10 cellular contexts compared by ENCODE assay signal in the genomic region with DNA sequence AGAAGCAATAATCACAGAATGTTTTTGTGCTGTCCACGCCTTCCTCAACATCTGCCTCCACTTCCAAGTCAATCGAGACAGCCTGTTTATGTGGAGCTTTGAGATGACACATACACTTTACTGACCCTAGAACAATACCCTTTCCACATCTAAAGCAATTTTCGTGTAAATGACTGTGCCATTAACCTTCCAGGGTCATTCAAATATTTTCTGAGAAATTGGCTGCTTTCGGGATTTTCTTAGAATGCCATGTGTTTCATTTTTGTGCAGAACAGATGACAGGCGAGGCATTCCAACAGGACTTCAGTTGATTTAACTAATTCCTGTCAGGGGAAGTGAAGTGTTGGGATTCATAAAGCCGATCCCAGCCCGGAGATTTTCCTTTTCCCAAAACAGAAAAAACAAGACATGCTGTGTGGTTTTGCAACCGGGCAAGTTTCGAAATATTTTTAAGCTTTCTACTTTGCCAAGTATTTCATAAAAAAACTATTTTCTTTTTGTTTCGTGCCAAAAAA.
DNase-seq lines count a peak whose midpoint lies in the region; ATAC-seq and TF ChIP-seq lines count a peak whose summit lies in the region.
"Had no signal": no experiment of that assay in that cellular context is flagged by ENCODE, and none has a peak within 500 bp of the region (broad histone marks: within the 10 kb centered on the region; RNA-seq: fewer than 3 reads in every experiment).

No MANE protein-coding gene starts in this region.

- no peak overlapping the region for H2BK15ac ChIP-seq in mesenchymal stem cell (ENCODE audit: low read depth, poor library complexity, severe bottlenecking)

- H4K91ac ChIP-seq in mesenchymal stem cell (ENCODE audit: low read length): no peak overlapping the region

- H3K36me3 ChIP-seq in mesenchymal stem cell (ENCODE audit: control insufficient read depth in 1 of 2, insufficient read depth in 2 of 2, low read depth in 1 of 2, low read length in 2 of 2) (no peaks in the 10 kb centered on the region), transverse colon (no peaks in the 10 kb centered on the region)
- H3K36me3 ChIP-seq: MG63 had no signal

- in situ Hi-C loops in transverse colon (cut with MboI; ENCODE audit: low pct_ligation_motif_present in 1 of 4, low pct_unique_long_range_greater_than_20kb in 1 of 4, low sequenced_read_pairs in 3 of 4): no loop called here

- H3K9me3 Mint-ChIP-seq in WTC11: peaks cover 7% of the 10 kb centered on the region

- H3K4me1 ChIP-seq in mesenchymal stem cell (ENCODE audit: control insufficient read depth, insufficient read depth, low read depth, low read length) (peaks cover 12% of the 10 kb centered on the region), transverse colon (peaks cover 0 to 30% (median 2%) of the 10 kb centered on the region in 4 donors)

- TF ChIP-seq POLR2A in transverse colon (IDR thresholded peaks at IDR 0.05): no peak

- CTCF ChIA-PET in WTC11 (lab: Charles Lee): no interaction called here

- H3K4me3 Mint-ChIP-seq in WTC11: no peak overlapping the region
- H3K4me3 Mint-ChIP-seq: naive B cell had no signal

- no peak overlapping the region for H2BK12ac ChIP-seq in mesenchymal stem cell (ENCODE audit: low read length in 2 of 2)

- no peak overlapping the region for H2BK5ac ChIP-seq in mesenchymal stem cell (ENCODE audit: low read depth, low read length, poor library complexity, severe bottlenecking)

- no peak for TF ChIP-seq EP300 in transverse colon (IDR thresholded peaks at IDR 0.05; ENCODE audit: low read depth)

- H3K4me2 ChIP-seq in mesenchymal stem cell (ENCODE audit: low read length, poor library complexity, severe bottlenecking): no peak overlapping the region

- 0 out of 2 replicates have a peak overlapping the region, but pooled peaks have one; percentile 22 for H3K27ac Mint-ChIP-seq in WTC11
- H3K27ac Mint-ChIP-seq: naive B cell had no signal

- no peak overlapping the region for H4K8ac ChIP-seq in mesenchymal stem cell (ENCODE audit: low read length)

- H3K4me1 Mint-ChIP-seq in WTC11: peaks cover 73% of the 10 kb centered on the region
- H3K4me1 Mint-ChIP-seq: naive B cell had no signal

- peak overlapping the region; percentile 74 for H3K9ac ChIP-seq in mesenchymal stem cell (ENCODE audit: low read length)

- no peak overlapping the region for H2BK120ac ChIP-seq in mesenchymal stem cell (ENCODE audit: low read depth, low read length)

- H3K79me1 ChIP-seq in mesenchymal stem cell (replicated peaks; ENCODE audit: low read length, poor library complexity, severe bottlenecking): peaks cover 6% of the 10 kb centered on the region

- H2AK5ac ChIP-seq in mesenchymal stem cell (ENCODE audit: low read length, severe bottlenecking): no peak overlapping the region

- intact Hi-C loops in transverse colon (cut with DNase I; ENCODE audit: low total_unique reads): no loop called here

- H3K9me3 ChIP-seq in mesenchymal stem cell (ENCODE audit: control insufficient read depth, low read length) (no peaks in the 10 kb centered on the region), transverse colon (no peaks in the 10 kb centered on the region)
- H3K9me3 ChIP-seq: MG63 had no signal

- peaks cover 9% of the 10 kb centered on the region for H3K36me3 Mint-ChIP-seq in WTC11
- H3K36me3 Mint-ChIP-seq: naive B cell had no signal

- H3K18ac ChIP-seq in mesenchymal stem cell (ENCODE audit: low read depth in 1 of 2, low read length in 2 of 2): no peak overlapping the region

- POLR2A ChIA-PET in WTC11 (lab: Charles Lee): no interaction called here

- no peak overlapping the region for H3K4ac ChIP-seq in mesenchymal stem cell (ENCODE audit: low read depth in 1 of 2, low read length in 2 of 2)

- H3K23ac ChIP-seq in mesenchymal stem cell (ENCODE audit: low read length in 2 of 2): no peak overlapping the region

- no peaks in the 10 kb centered on the region; the same call in 1 of the 2 replicates for H3K27me3 Mint-ChIP-seq in WTC11 (ENCODE audit: low read depth)

- H3K4me3 ChIP-seq in mesenchymal stem cell (ENCODE audit: insufficient read depth in 1 of 2, low read depth in 1 of 2, low read length in 2 of 2): peak overlapping the region in 1 of 2 experiments; percentile 66
- H3K4me3 ChIP-seq in transverse colon: no peak overlapping the region
- H3K4me3 ChIP-seq: MG63 had no signal

- H3K27me3 ChIP-seq in mesenchymal stem cell (ENCODE audit: control insufficient read depth in 1 of 2, insufficient read depth in 1 of 2, low read length in 2 of 2): no peaks in the 10 kb centered on the region
- H3K27me3 ChIP-seq in transverse colon: no peaks in the 10 kb centered on the region
- H3K27me3 ChIP-seq: MG63 had no signal

- H3K14ac ChIP-seq in mesenchymal stem cell (ENCODE audit: low read length in 2 of 2): no peak overlapping the region

- TF ChIP-seq CTCF in WTC11 (IDR thresholded peaks at IDR 0.05) (no peak), transverse colon (IDR thresholded peaks at IDR 0.05) (no peak)

- H3K27ac ChIP-seq in mesenchymal stem cell (ENCODE audit: low read length, poor library complexity, severe bottlenecking) (no peak overlapping the region), transverse colon (peak overlapping the region; percentile 67 to 84 (median 72))

- WGBS in mesenchymal stem cell: 62% methylated on average over 10 of the region's 10 CpGs
- 60 to 62% methylated on average over 8 to 10 of the region's 10 CpGs for WGBS in transverse colon (ENCODE audit: low coverage in 1 of 2), 2 donors

- no peak for DNase-seq in WTC11 (ENCODE audit: low spot score)
- DNase-seq in epidermal melanocyte (ENCODE audit: insufficient read length, low spot score): peak; percentile 38
- peak; percentile 28 for DNase-seq in mesenchymal stem cell
- DNase-seq in transverse colon: no peak
- no peak for DNase-seq in activated CD4-positive, alpha-beta T cell treated with anti-CD3 and anti-CD28 coated beads, Interleukin-2, amount 50 U/mL, for 4 hours
- no peak for DNase-seq in SKM-1 (lab: John Stamatoyannopoulos, UW; ENCODE audit: unreplicated experiment)
- DNase-seq: MG63, naive B cell had no signal

- no peak for ATAC-seq in WTC11
- ATAC-seq in esophagus mucosa: no peak
- no peak for ATAC-seq in GM21737 (IDR thresholded peaks at IDR 0.05; ENCODE audit: unreplicated experiment)

- H2AFZ ChIP-seq in mesenchymal stem cell (ENCODE audit: low read depth, low read length): no peak overlapping the region

TF ChIP-seq in WTC11, 78 proteins besides CTCF, POLR2A, EP300 and RAD21 (continues in another document):
- TF ChIP-seq, protein P1, sequence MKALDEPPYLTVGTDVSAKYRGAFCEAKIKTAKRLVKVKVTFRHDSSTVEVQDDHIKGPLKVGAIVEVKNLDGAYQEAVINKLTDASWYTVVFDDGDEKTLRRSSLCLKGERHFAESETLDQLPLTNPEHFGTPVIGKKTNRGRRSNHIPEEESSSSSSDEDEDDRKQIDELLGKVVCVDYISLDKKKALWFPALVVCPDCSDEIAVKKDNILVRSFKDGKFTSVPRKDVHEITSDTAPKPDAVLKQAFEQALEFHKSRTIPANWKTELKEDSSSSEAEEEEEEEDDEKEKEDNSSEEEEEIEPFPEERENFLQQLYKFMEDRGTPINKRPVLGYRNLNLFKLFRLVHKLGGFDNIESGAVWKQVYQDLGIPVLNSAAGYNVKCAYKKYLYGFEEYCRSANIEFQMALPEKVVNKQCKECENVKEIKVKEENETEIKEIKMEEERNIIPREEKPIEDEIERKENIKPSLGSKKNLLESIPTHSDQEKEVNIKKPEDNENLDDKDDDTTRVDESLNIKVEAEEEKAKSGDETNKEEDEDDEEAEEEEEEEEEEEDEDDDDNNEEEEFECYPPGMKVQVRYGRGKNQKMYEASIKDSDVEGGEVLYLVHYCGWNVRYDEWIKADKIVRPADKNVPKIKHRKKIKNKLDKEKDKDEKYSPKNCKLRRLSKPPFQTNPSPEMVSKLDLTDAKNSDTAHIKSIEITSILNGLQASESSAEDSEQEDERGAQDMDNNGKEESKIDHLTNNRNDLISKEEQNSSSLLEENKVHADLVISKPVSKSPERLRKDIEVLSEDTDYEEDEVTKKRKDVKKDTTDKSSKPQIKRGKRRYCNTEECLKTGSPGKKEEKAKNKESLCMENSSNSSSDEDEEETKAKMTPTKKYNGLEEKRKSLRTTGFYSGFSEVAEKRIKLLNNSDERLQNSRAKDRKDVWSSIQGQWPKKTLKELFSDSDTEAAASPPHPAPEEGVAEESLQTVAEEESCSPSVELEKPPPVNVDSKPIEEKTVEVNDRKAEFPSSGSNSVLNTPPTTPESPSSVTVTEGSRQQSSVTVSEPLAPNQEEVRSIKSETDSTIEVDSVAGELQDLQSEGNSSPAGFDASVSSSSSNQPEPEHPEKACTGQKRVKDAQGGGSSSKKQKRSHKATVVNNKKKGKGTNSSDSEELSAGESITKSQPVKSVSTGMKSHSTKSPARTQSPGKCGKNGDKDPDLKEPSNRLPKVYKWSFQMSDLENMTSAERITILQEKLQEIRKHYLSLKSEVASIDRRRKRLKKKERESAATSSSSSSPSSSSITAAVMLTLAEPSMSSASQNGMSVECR (CRISPR knock-in tag; IDR thresholded peaks at IDR 0.05; ENCODE audit: borderline replicate concordance): no peak
- TF ChIP-seq, protein P2, sequence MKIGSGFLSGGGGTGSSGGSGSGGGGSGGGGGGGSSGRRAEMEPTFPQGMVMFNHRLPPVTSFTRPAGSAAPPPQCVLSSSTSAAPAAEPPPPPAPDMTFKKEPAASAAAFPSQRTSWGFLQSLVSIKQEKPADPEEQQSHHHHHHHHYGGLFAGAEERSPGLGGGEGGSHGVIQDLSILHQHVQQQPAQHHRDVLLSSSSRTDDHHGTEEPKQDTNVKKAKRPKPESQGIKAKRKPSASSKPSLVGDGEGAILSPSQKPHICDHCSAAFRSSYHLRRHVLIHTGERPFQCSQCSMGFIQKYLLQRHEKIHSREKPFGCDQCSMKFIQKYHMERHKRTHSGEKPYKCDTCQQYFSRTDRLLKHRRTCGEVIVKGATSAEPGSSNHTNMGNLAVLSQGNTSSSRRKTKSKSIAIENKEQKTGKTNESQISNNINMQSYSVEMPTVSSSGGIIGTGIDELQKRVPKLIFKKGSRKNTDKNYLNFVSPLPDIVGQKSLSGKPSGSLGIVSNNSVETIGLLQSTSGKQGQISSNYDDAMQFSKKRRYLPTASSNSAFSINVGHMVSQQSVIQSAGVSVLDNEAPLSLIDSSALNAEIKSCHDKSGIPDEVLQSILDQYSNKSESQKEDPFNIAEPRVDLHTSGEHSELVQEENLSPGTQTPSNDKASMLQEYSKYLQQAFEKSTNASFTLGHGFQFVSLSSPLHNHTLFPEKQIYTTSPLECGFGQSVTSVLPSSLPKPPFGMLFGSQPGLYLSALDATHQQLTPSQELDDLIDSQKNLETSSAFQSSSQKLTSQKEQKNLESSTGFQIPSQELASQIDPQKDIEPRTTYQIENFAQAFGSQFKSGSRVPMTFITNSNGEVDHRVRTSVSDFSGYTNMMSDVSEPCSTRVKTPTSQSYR (CRISPR knock-in tag; IDR thresholded peaks at IDR 0.05): no peak

Comparison
In these comparisons a context has a peak if more than half of its experiments do, and no peak if none do; other contexts are left out.
1. DNase-seq: peak in epidermal melanocyte (single experiment) and mesenchymal stem cell (single experiment); none in WTC11 (single experiment), transverse colon (single experiment), activated CD4-positive, alpha-beta T cell treated with anti-CD3 and anti-CD28 coated beads, Interleukin-2, amount 50 U/mL, for 4 hours (0 of 2) and SKM-1 (single experiment).